In genomic region chr6:63554782-63555181, GRCh38 we compare ENCODE assay signal across 21 cellular contexts.
"Had no signal": no experiment of that assay in that cellular context is flagged by ENCODE, and none has a peak within 500 bp of the region (broad histone marks: within the 10 kb centered on the region; RNA-seq: fewer than 3 reads in every experiment).

No MANE protein-coding gene starts in this region.

- H3K4me2 ChIP-seq: neural progenitor cell had no signal

- H3K27me3 ChIP-seq: dorsolateral prefrontal cortex, neural progenitor cell, ovary, suprapubic skin, thyroid gland had no signal

- FAIRE-seq: kidney, urothelium cell line had no signal

- H3K9me3 ChIP-seq: left ventricle myocardium inferior, lower lobe of right lung, ovary, suprapubic skin, thyroid gland had no signal

- H3K4me1 ChIP-seq: lower lobe of right lung, neural progenitor cell, suprapubic skin, thyroid gland had no signal

- DNase-seq: cortex of kidney; dorsolateral prefrontal cortex; effector CD8-positive, alpha-beta T cell; immature natural killer cell; kidney; left cardiac atrium; left ventricle myocardium inferior; lower lobe of right lung; midbrain; nucleus accumbens; ovary; right cardiac atrium; stimulated activated CD4-positive, alpha-beta T cell treated with anti-CD3 and anti-CD28 coated beads, Interleukin-4, amount 100 ng/mL, for 1 hour; stimulated activated CD8-positive, alpha-beta memory T cell treated with anti-CD3 and anti-CD28 coated beads, Interleukin-4, amount 100 ng/mL, for 48 hours; stimulated activated naive CD8-positive, alpha-beta T cell treated with anti-CD3 and anti-CD28 coated beads, Interleukin-15, Interleukin-2, amounts not matched to agents 100 U/mL and 50 U/mL, for 24 hours; thyroid gland had no signal

- H3K36me3 ChIP-seq: left ventricle myocardium inferior, lower lobe of right lung, neural progenitor cell, ovary, suprapubic skin, thyroid gland had no signal

- H3K27ac ChIP-seq: dorsolateral prefrontal cortex, left ventricle myocardium inferior, lower lobe of right lung, neural progenitor cell, ovary, suprapubic skin, thyroid gland had no signal

- H3K4me3 ChIP-seq: dorsolateral prefrontal cortex, left ventricle myocardium inferior, lower lobe of right lung, neural progenitor cell, ovary, suprapubic skin, thyroid gland had no signal

- H3K9ac ChIP-seq: neural progenitor cell had no signal

- ATAC-seq: left cardiac atrium; lower lobe of right lung; natural killer cell treated with Interleukin-12 subunit alpha and Interleukin-12 subunit beta and Interleukin-15 and Interleukin-18, amount 100 ng/mL, for 72 hours; right cardiac atrium; stimulated activated effector memory CD8-positive, alpha-beta T cell treated with anti-CD3 and anti-CD28 coated beads, Interleukin-12 subunit alpha, Interleukin-12 subunit beta, amount 100 ng/mL, for 72 hours; stimulated activated naive CD8-positive, alpha-beta T cell treated with anti-CD3 and anti-CD28 coated beads, Interleukin-15, Interleukin-2, amounts not matched to agents 100 U/mL and 50 U/mL, for 24 hours had no signal

- H2AFZ ChIP-seq: neural progenitor cell had no signal
